In the genomic region with DNA sequence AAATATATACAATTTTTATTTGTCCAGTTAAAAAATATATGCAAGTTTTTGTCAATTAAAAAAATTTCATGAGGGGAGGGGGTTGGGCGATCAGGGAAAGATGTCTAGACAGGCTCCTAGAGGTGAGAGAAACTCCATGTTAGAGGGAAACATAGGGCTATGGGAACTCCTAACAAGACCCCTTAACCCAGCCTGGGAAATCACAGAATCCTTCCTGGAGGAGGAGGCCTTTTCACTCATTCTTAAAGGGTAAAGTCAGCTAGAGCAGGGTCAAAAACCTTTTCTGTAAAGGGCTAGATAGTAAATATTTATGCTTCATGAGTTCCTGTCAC, we compare ENCODE assay signal across 15 cellular contexts.
DNase-seq lines count a peak whose midpoint lies in the region; ATAC-seq, FAIRE-seq and TF ChIP-seq lines count a peak whose summit lies in the region.
"Had no signal": no experiment of that assay in that cellular context is flagged by ENCODE, and none has a peak within 500 bp of the region (broad histone marks: within the 10 kb centered on the region; RNA-seq: fewer than 3 reads in every experiment).

No MANE protein-coding gene starts in this region.

- DNase-seq in HepG2 (ENCODE audit: low spot score) (no peak), right lobe of liver (no peak), K562 (ENCODE audit: extremely low read depth in 1 of 4, low spot score in 3 of 4) (no peak), foreskin keratinocyte (no peak), upper lobe of right lung (no peak), RCC 7860 (ENCODE audit: low spot score) (no peak), GM13976 (ENCODE audit: low spot score) (no peak)
- DNase-seq: CD8-positive, alpha-beta T cell; DMS79; NCI-H1105 treated with DMSO at 0.1 percent for 48 hours; NCI-H1694 treated with DMSO at 0.1 percent for 48 hours; NCI-H524 treated with DMSO at 0.1 percent for 48 hours had no signal

- H3K4me3 ChIP-seq in HepG2 (replicated peaks in 1 of 3; ENCODE audit: insufficient read depth in 1 of 3, low read depth in 2 of 3, low read length in 3 of 3) (no peak overlapping the region), right lobe of liver (no peak overlapping the region), K562 (no peak overlapping the region), upper lobe of right lung (no peak overlapping the region)

- H4K20me1 ChIP-seq in HepG2 (ENCODE audit: insufficient read depth, low read length) (no peaks in the 10 kb centered on the region), K562 (replicated peaks; ENCODE audit: control insufficient read depth, insufficient read depth, low read length) (no peaks in the 10 kb centered on the region)

- ATAC-seq in HepG2 (no peak), right lobe of liver (no peak), K562 (no peak), foreskin keratinocyte (no peak), upper lobe of right lung (no peak), GM21526 (IDR thresholded peaks at IDR 0.05; ENCODE audit: low FRiP score, unreplicated experiment) (no peak)
- ATAC-seq: CD8-positive, alpha-beta T cell; Right ventricle myocardium inferior had no signal

- in situ Hi-C loops in HepG2 (cut with HindIII; ENCODE audit: extremely low pct_ligation_motif_present, low pct_unique_long_range_greater_than_20kb), result no loop called here
- in situ Hi-C loops in K562 (cut with MboI), result no loop called here
- in situ Hi-C loops in GM13976 (cut with MboI; ENCODE audit: low sequenced_read_pairs, unreplicated experiment), result no loop called here

- FAIRE-seq in HepG2 (lab: Jason Lieb, UNC), result no peak
- no peak for FAIRE-seq in K562 (lab: Jason Lieb, UNC)
- no peak for FAIRE-seq in RCC 7860 (lab: Jason Lieb, UNC)
- FAIRE-seq: D721Med had no signal

- peak overlapping the region; percentile 61 for H3K4me2 ChIP-seq in HepG2 (ENCODE audit: low read depth, low read length)
- no peak overlapping the region for H3K4me2 ChIP-seq in K562 (ENCODE audit: insufficient read depth, low read length)

- no peaks in the 10 kb centered on the region for H3K9me1 ChIP-seq in K562 (ENCODE audit: control insufficient read depth, insufficient read depth, low read length)

- TF ChIP-seq EP300 in HepG2 (IDR thresholded peaks at IDR 0.05; ENCODE audit: low read depth in 2 of 2, low read length in 2 of 2), result no peak
- no peak for TF ChIP-seq EP300 in HepG2 (CRISPR knock-in tag; IDR thresholded peaks at IDR 0.05; ENCODE audit: borderline replicate concordance)
- TF ChIP-seq EP300 in K562 (IDR thresholded peaks at IDR 0.05; ENCODE audit: low read length), result peak; percentile 9; the same call in 1 of the 2 replicates

- H2AFZ ChIP-seq in HepG2 (ENCODE audit: low read length), result no peak overlapping the region
- H2AFZ ChIP-seq in K562 (ENCODE audit: low read depth, low read length), result no peak overlapping the region

- no peaks in the 10 kb centered on the region for H3K79me2 ChIP-seq in HepG2 (ENCODE audit: insufficient read depth, low read length)
- H3K79me2 ChIP-seq in K562 (ENCODE audit: control insufficient read depth, insufficient read depth, low read length), result no peaks in the 10 kb centered on the region

- peak overlapping the region; percentile 5 for H3K27ac ChIP-seq in HepG2 (ENCODE audit: extremely low read length, insufficient read depth, low read length)
- no peak overlapping the region for H3K27ac ChIP-seq in right lobe of liver
- H3K27ac ChIP-seq in K562 (ENCODE audit: extremely low read depth, low read depth, low read length), result no peak overlapping the region
- peak overlapping the region; percentile 49 for H3K27ac ChIP-seq in foreskin keratinocyte
- peak overlapping the region; percentile 33 for H3K27ac ChIP-seq in upper lobe of right lung

- TF ChIP-seq POLR2A in HepG2 (IDR thresholded peaks at IDR 0.05; ENCODE audit: insufficient read depth in 1 of 2, low read depth in 2 of 2, low read length in 2 of 2) (no peak), right lobe of liver (IDR thresholded peaks at IDR 0.05) (no peak), K562 (conservative IDR thresholded peaks at IDR 0.05) (no peak)

- POLR2A ChIA-PET in HepG2 (lab: Yijun Ruan, JAX), result interaction anchor here (0.8 to 4.3 kb wide), 9 partner anchors 9 to 245 kb away, joined by 3 to 29 read pairs (median 4); no protein-coding TSS in a partner anchor
- POLR2A ChIA-PET in K562 (lab: Yijun Ruan, JAX), result interaction anchor here (0.7 to 2.4 kb wide), 4 partner anchors 10 to 323 kb away, joined by 4 to 11 read pairs (median 6); no protein-coding TSS in a partner anchor

- CTCF ChIA-PET in HepG2 (lab: Yijun Ruan, JAX; ENCODE audit: low intra/inter-chr PET ratio, low total read pairs) (no interaction called here), K562 (lab: Yijun Ruan, JAX; ENCODE audit: low intra/inter-chr PET ratio) (no interaction called here)

- no peak for TF ChIP-seq CTCF in HepG2 (CRISPR knock-in tag; IDR thresholded peaks at IDR 0.05)
- TF ChIP-seq CTCF in right lobe of liver (IDR thresholded peaks at IDR 0.05), result no peak
- no peak for TF ChIP-seq CTCF in K562 (IDR thresholded peaks at IDR 0.05 in 2 of 3, conservative IDR thresholded peaks at IDR 0.05 in 1 of 3; ENCODE audit: insufficient read depth in 2 of 3, low read depth in 1 of 3, low read length in 3 of 3)
- no peak for TF ChIP-seq CTCF in foreskin keratinocyte (conservative IDR thresholded peaks at IDR 0.05)
- no peak for TF ChIP-seq CTCF in upper lobe of right lung (IDR thresholded peaks at IDR 0.05)
- no peak for TF ChIP-seq CTCF in GM13976 (IDR thresholded peaks at IDR 0.05; ENCODE audit: borderline replicate concordance, control extremely low read depth, extremely low read depth, insufficient read depth, missing control alignments)

- H3K9me3 ChIP-seq in HepG2 (ENCODE audit: low read length) (no peaks in the 10 kb centered on the region), right lobe of liver (no peaks in the 10 kb centered on the region), K562 (replicated peaks; ENCODE audit: control insufficient read depth, insufficient read depth, low read depth, low read length) (no peaks in the 10 kb centered on the region), upper lobe of right lung (no peaks in the 10 kb centered on the region)

- H3K27me3 ChIP-seq in HepG2 (ENCODE audit: control insufficient read depth in 1 of 2, insufficient read depth in 2 of 2, low read length in 2 of 2), result no peaks in the 10 kb centered on the region; a peak in 1 of 5 replicates
- no peaks in the 10 kb centered on the region for H3K27me3 ChIP-seq in right lobe of liver
- H3K27me3 ChIP-seq in K562 (ENCODE audit: control insufficient read depth in 2 of 2, insufficient read depth in 2 of 2, low read length in 2 of 2), result no peaks in the 10 kb centered on the region
- H3K27me3 ChIP-seq in foreskin keratinocyte, result no peaks in the 10 kb centered on the region
- no peaks in the 10 kb centered on the region for H3K27me3 ChIP-seq in upper lobe of right lung

- BruUV-seq in HepG2 (replicated peaks; lab: Mats Ljungman, UMichigan), result no TSS peak
- BruUV-seq in K562 (replicated peaks; lab: Mats Ljungman, UMichigan), result no TSS peak

- WGBS in HepG2 (ENCODE audit: low lambda C conversion rate), result 56% methylated on average over 1 of the region's 1 CpG
- WGBS in right lobe of liver (ENCODE audit: insufficient coverage, low coverage, low lambda C conversion rate, missing lambda C conversion rate), result 75% methylated on average over 1 of the region's 1 CpG
- 0% methylated on average over 1 of the region's 1 CpG for WGBS in K562 (ENCODE audit: insufficient coverage, low coverage, missing lambda C conversion rate)

- no peak for TF ChIP-seq RAD21 in HepG2 (CRISPR knock-in tag; IDR thresholded peaks at IDR 0.05)
- no peak for TF ChIP-seq RAD21 in K562 (CRISPR knock-in tag; conservative IDR thresholded peaks at IDR 0.05 in 1 of 2, IDR thresholded peaks at IDR 0.05 in 1 of 2)

- H3K4me1 ChIP-seq in HepG2 (ENCODE audit: insufficient read depth, low read length) (peaks cover 89% of the 10 kb centered on the region), right lobe of liver (no peaks in the 10 kb centered on the region), K562 (replicated peaks in 1 of 2; ENCODE audit: control insufficient read depth in 2 of 2, insufficient read depth in 2 of 2, low read length in 2 of 2) (peaks cover 25 to 31% of the 10 kb centered on the region in 2 experiments), foreskin keratinocyte (peaks cover 31% of the 10 kb centered on the region), upper lobe of right lung (no peaks in the 10 kb centered on the region)

- intact Hi-C loops in HepG2 (cut with micrococcal nuclease; ENCODE audit: unreplicated experiment) (no loop called here), right lobe of liver (cut with DNase I) (no loop called here), K562 (cut with micrococcal nuclease) (no loop called here), upper lobe of right lung (cut with DNase I) (no loop called here)

- H3K9ac ChIP-seq in HepG2 (ENCODE audit: insufficient read depth, low read depth, low read length), result no peak overlapping the region
- H3K9ac ChIP-seq in K562 (ENCODE audit: insufficient read depth in 1 of 2, low read depth in 2 of 2, low read length in 2 of 2), result peak overlapping the region in 1 of 2 experiments; percentile 66; a peak in 1 of 4 replicates

- H3K36me3 ChIP-seq in HepG2 (replicated peaks in 1 of 2; ENCODE audit: control insufficient read depth in 1 of 2, insufficient read depth in 2 of 2, low read length in 2 of 2) (no peaks in the 10 kb centered on the region), right lobe of liver (no peaks in the 10 kb centered on the region), K562 (ENCODE audit: control insufficient read depth, insufficient read depth, low read length) (no peaks in the 10 kb centered on the region), upper lobe of right lung (no peaks in the 10 kb centered on the region)

TF ChIP-seq in K562, 482 proteins besides CTCF, POLR2A, EP300 and RAD21 (continues in another document):
- TF ChIP-seq, protein P1, sequence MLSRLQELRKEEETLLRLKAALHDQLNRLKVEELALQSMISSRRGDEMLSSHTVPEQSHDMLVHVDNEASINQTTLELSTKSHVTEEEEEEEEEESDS (CRISPR knock-in tag; IDR thresholded peaks at IDR 0.05), result no peak
- TF ChIP-seq CHD4 (IDR thresholded peaks at IDR 0.05; ENCODE audit: insufficient read depth, insufficient replicate concordance, low read depth, low read length, poor library complexity, severe bottlenecking), result peak; percentile 95

Comparison
In these comparisons a context has a peak if more than half of its experiments do, and no peak if none do; other contexts are left out.
1. H3K27ac ChIP-seq: peak in HepG2 (single experiment), foreskin keratinocyte (single experiment) and upper lobe of right lung (single experiment); none in right lobe of liver (0 of 3) and K562 (single experiment).